In genomic region chr13:113050856-113051431, GRCh38 we compare ENCODE assay signal across 22 cellular contexts. TPM values are rescaled to one million over a fixed set of nuclear protein-coding genes. Genes with fewer than 3 reads are reported as not detected.
DNase-seq lines count a peak whose midpoint lies in the region; ATAC-seq and TF ChIP-seq lines count a peak whose summit lies in the region.
"Had no signal": no experiment of that assay in that cellular context is flagged by ENCODE, and none has a peak within 500 bp of the region (broad histone marks: within the 10 kb centered on the region; RNA-seq: fewer than 3 reads in every experiment).

No MANE protein-coding gene starts in this region.

- H3K27me3 ChIP-seq in NT2/D1 (ENCODE audit: insufficient read depth, insufficient read length) (no peaks in the 10 kb centered on the region), left ventricle myocardium inferior (ENCODE audit: low read depth) (peaks cover 10% of the 10 kb centered on the region), mesendoderm (ENCODE audit: insufficient read depth, low read length, poor library complexity) (no peaks in the 10 kb centered on the region)

- no peaks in the 10 kb centered on the region for H3K79me1 ChIP-seq in mesendoderm (ENCODE audit: low read length)

- peaks cover 2% of the 10 kb centered on the region for H3K4me1 Mint-ChIP-seq in endothelial cell (ENCODE audit: unreplicated experiment)
- H3K4me1 Mint-ChIP-seq: activated CD8-positive, alpha-beta memory T cell treated with anti-CD3 and anti-CD28 coated beads, Interleukin-2, amount 10 ng/mL, durations not matched to agents 7 days and 5 days; activated naive CD8-positive, alpha-beta T cell treated with anti-CD3 and anti-CD28 coated beads, Interleukin-2, amount 10 ng/mL, durations not matched to agents 7 days and 5 days; natural killer cell had no signal

- no peak for TF ChIP-seq CTCF in left ventricle myocardium inferior (IDR thresholded peaks at IDR 0.05; ENCODE audit: borderline replicate concordance)
- TF ChIP-seq CTCF in endothelial cell (IDR thresholded peaks at IDR 0.05; ENCODE audit: unreplicated experiment) = no peak
- TF ChIP-seq CTCF in foreskin fibroblast (IDR thresholded peaks at IDR 0.05; ENCODE audit: low read depth, low read length) = no peak

- no peaks in the 10 kb centered on the region for H3K79me2 ChIP-seq in mesendoderm (ENCODE audit: control insufficient read depth, insufficient read depth, low read length)

- H3K27ac ChIP-seq in left ventricle myocardium inferior (replicated peaks) (no peak overlapping the region), mesendoderm (ENCODE audit: low read depth, low read length) (no peak overlapping the region)
- H3K27ac ChIP-seq: RWPE1 had no signal

- H3K9ac ChIP-seq in ES-I3 (ENCODE audit: low read depth, low read length) (peak overlapping the region; percentile 48; the same call in 1 of the 2 replicates), NT2/D1 (ENCODE audit: insufficient read length, low read depth) (peak overlapping the region; percentile 32), mesendoderm (ENCODE audit: low read length) (peak overlapping the region; percentile 2)

- H3K18ac ChIP-seq in mesendoderm (ENCODE audit: low read length) = no peak overlapping the region

- H3K56ac ChIP-seq in mesendoderm (ENCODE audit: low read length) = peak overlapping the region; percentile 3

- H3K23ac ChIP-seq in mesendoderm (ENCODE audit: low read length) = no peak overlapping the region

- no peak overlapping the region for H3K4me3 ChIP-seq in NT2/D1 (ENCODE audit: insufficient read length, low read depth)
- peak overlapping the region; percentile 37 for H3K4me3 ChIP-seq in left ventricle myocardium inferior
- no peak overlapping the region for H3K4me3 ChIP-seq in mesendoderm (ENCODE audit: low read length)
- H3K4me3 ChIP-seq in foreskin fibroblast (ENCODE audit: low read depth in 1 of 2, low read length in 2 of 2) = no peak overlapping the region
- H3K4me3 ChIP-seq: GM12878, K562, smooth muscle cell had no signal

- WGBS in mesendoderm (ENCODE audit: extremely low coverage, insufficient coverage, low lambda C conversion rate) = no CpG with 5 or more reads among the region's 37 CpGs

- no peak overlapping the region for H4K5ac ChIP-seq in mesendoderm (ENCODE audit: low read length)

- peaks cover 11% of the 10 kb centered on the region for H3K27me3 Mint-ChIP-seq in endothelial cell (ENCODE audit: unreplicated experiment)
- H3K27me3 Mint-ChIP-seq: activated CD8-positive, alpha-beta memory T cell treated with anti-CD3 and anti-CD28 coated beads, Interleukin-2, amount 10 ng/mL, durations not matched to agents 7 days and 5 days; activated naive CD8-positive, alpha-beta T cell treated with anti-CD3 and anti-CD28 coated beads, Interleukin-2, amount 10 ng/mL, durations not matched to agents 7 days and 5 days; progenitor cell of endocrine pancreas had no signal

- H3K4me2 ChIP-seq in mesendoderm (ENCODE audit: low read length) = peak overlapping the region; percentile 21
- H3K4me2 ChIP-seq: smooth muscle cell had no signal

- no peak overlapping the region for H2BK15ac ChIP-seq in mesendoderm (replicated peaks; ENCODE audit: low read depth)

- H3K4me1 ChIP-seq in ES-I3 (ENCODE audit: insufficient read depth, low read length) = peaks cover 4% of the 10 kb centered on the region; the same call in 1 of the 2 replicates
- peaks cover 8% of the 10 kb centered on the region for H3K4me1 ChIP-seq in NT2/D1 (ENCODE audit: insufficient read depth, insufficient read length)
- H3K4me1 ChIP-seq in left ventricle myocardium inferior = peaks cover 48% of the 10 kb centered on the region
- H3K4me1 ChIP-seq in mesendoderm (ENCODE audit: control insufficient read depth, low read depth, low read length) = peaks cover 2% of the 10 kb centered on the region

- no peak overlapping the region for H4K8ac ChIP-seq in mesendoderm (ENCODE audit: low read depth, low read length)

- H3K9me3 Mint-ChIP-seq in endothelial cell (ENCODE audit: unreplicated experiment) = no peaks in the 10 kb centered on the region
- H3K9me3 Mint-ChIP-seq: activated naive CD8-positive, alpha-beta T cell treated with anti-CD3 and anti-CD28 coated beads, Interleukin-2, amount 10 ng/mL, durations not matched to agents 7 days and 5 days; activated T-helper 2 cell treated with anti-CD3 and anti-CD28 coated beads, Interferon-gamma antibody, Interleukin-2, Interleukin-4, amounts not matched to agents 10 μg/mL and 5 μg/mL and 100 μg/mL, durations not matched to agents 14 hours and 24 hours and 36 hours; natural killer cell had no signal

- H3K27ac Mint-ChIP-seq in endothelial cell (ENCODE audit: unreplicated experiment) = no peak overlapping the region
- H3K27ac Mint-ChIP-seq: activated CD8-positive, alpha-beta memory T cell treated with anti-CD3 and anti-CD28 coated beads, Interleukin-2, amount 10 ng/mL, durations not matched to agents 7 days and 5 days; activated naive CD8-positive, alpha-beta T cell treated with anti-CD3 and anti-CD28 coated beads, Interleukin-2, amount 10 ng/mL, durations not matched to agents 7 days and 5 days; activated T-helper 2 cell treated with anti-CD3 and anti-CD28 coated beads, Interferon-gamma antibody, Interleukin-2, Interleukin-4, amounts not matched to agents 10 μg/mL and 5 μg/mL and 100 μg/mL, durations not matched to agents 14 hours and 24 hours and 36 hours; natural killer cell; progenitor cell of endocrine pancreas had no signal

- no peak overlapping the region for H2AK5ac ChIP-seq in mesendoderm (ENCODE audit: low read length)

- H2BK5ac ChIP-seq in mesendoderm (ENCODE audit: low read length) = no peak overlapping the region

- no peak for ATAC-seq in HG03432 (IDR thresholded peaks at IDR 0.05; ENCODE audit: unreplicated experiment)
- ATAC-seq: activated CD8-positive, alpha-beta memory T cell treated with anti-CD3 and anti-CD28 coated beads, Interleukin-2, amount 10 ng/mL, durations not matched to agents 7 days and 5 days; GM12878; K562; natural killer cell had no signal

- intact Hi-C loops in left ventricle myocardium inferior (cut with micrococcal nuclease) = loop anchor here (5.0 kb wide), 1 partner anchor 294 kb away; no protein-coding TSS in a partner anchor

- H3K9me3 ChIP-seq in ES-I3 (ENCODE audit: control insufficient read depth, insufficient read depth, low read length) = no peaks in the 10 kb centered on the region
- no peaks in the 10 kb centered on the region for H3K9me3 ChIP-seq in NT2/D1 (ENCODE audit: insufficient read depth, low read length)
- no peaks in the 10 kb centered on the region for H3K9me3 ChIP-seq in left ventricle myocardium inferior (replicated peaks)

- H3K36me3 ChIP-seq in ES-I3 (ENCODE audit: insufficient read depth, low read length) = peaks cover 3% of the 10 kb centered on the region; the same call in 1 of the 2 replicates
- H3K36me3 ChIP-seq in NT2/D1 (ENCODE audit: insufficient read depth, insufficient read length, low read length) = no peaks in the 10 kb centered on the region
- H3K36me3 ChIP-seq in left ventricle myocardium inferior = peaks cover 20% of the 10 kb centered on the region
- no peaks in the 10 kb centered on the region for H3K36me3 ChIP-seq in mesendoderm (ENCODE audit: control insufficient read depth, insufficient read depth, low read length)

- no peak overlapping the region for H2BK120ac ChIP-seq in mesendoderm (ENCODE audit: low read depth, low read length)

- no peak for DNase-seq in NT2/D1 (ENCODE audit: low read depth, low spot score)
- no peak for DNase-seq in left ventricle myocardium inferior
- peak; percentile 16 for DNase-seq in mesendoderm
- no peak for DNase-seq in endothelial cell (ENCODE audit: low spot score)
- no peak for DNase-seq in foreskin fibroblast
- no peak for DNase-seq in DMS153 treated with DMSO at 0.1 percent for 48 hours (lab: John Stamatoyannopoulos, UW; ENCODE audit: unreplicated experiment)
- DNase-seq: activated CD4-positive, alpha-beta T cell treated with anti-CD3 and anti-CD28 coated beads for 4 hours; activated CD8-positive, alpha-beta memory T cell treated with anti-CD3 and anti-CD28 coated beads, Interleukin-2, amount 10 ng/mL, durations not matched to agents 7 days and 5 days; activated naive CD8-positive, alpha-beta T cell treated with anti-CD3 and anti-CD28 coated beads, Interleukin-2, amount 10 ng/mL, durations not matched to agents 7 days and 5 days; C1 segment of cervical spinal cord; natural killer cell; NCI-H1930; NCI-H446; stimulated activated CD4-positive, alpha-beta T cell treated with anti-CD3 and anti-CD28 coated beads, Interleukin-4, amount 100 ng/mL, for 24 hours had no signal

- H3K4ac ChIP-seq in mesendoderm (ENCODE audit: low read depth, low read length) = no peak overlapping the region

- no peak overlapping the region for H3K4me3 Mint-ChIP-seq in endothelial cell (ENCODE audit: unreplicated experiment)
- H3K4me3 Mint-ChIP-seq: activated CD8-positive, alpha-beta memory T cell treated with anti-CD3 and anti-CD28 coated beads, Interleukin-2, amount 10 ng/mL, durations not matched to agents 7 days and 5 days; activated naive CD8-positive, alpha-beta T cell treated with anti-CD3 and anti-CD28 coated beads, Interleukin-2, amount 10 ng/mL, durations not matched to agents 7 days and 5 days; natural killer cell had no signal

- H3K36me3 Mint-ChIP-seq in endothelial cell (ENCODE audit: low read depth, unreplicated experiment) = peaks cover 4% of the 10 kb centered on the region
- H3K36me3 Mint-ChIP-seq: activated CD8-positive, alpha-beta memory T cell treated with anti-CD3 and anti-CD28 coated beads, Interleukin-2, amount 10 ng/mL, durations not matched to agents 7 days and 5 days; activated naive CD8-positive, alpha-beta T cell treated with anti-CD3 and anti-CD28 coated beads, Interleukin-2, amount 10 ng/mL, durations not matched to agents 7 days and 5 days; natural killer cell had no signal

RNA-seq across cellular contexts. Expression of gene F7, which starts 54.6 kb away (rescaled TPM):
- not detected for total RNA-seq in left ventricle myocardium inferior
- 0.20 TPM for polyA plus RNA-seq in mesendoderm (2013, experiment 1 of 2)
- 0.18 TPM for polyA plus RNA-seq in mesendoderm (2013, experiment 2 of 2)
- not detected for total RNA-seq in endothelial cell (ENCODE audit: unreplicated experiment)
- total RNA-seq: activated CD8-positive, alpha-beta memory T cell treated with anti-CD3 and anti-CD28 coated beads, Interleukin-2, amount 10 ng/mL, durations not matched to agents 7 days and 5 days; activated T-helper 2 cell treated with anti-CD3 and anti-CD28 coated beads, Interferon-gamma antibody, Interleukin-2, Interleukin-4, amounts not matched to agents 10 μg/mL and 5 μg/mL and 100 μg/mL, durations not matched to agents 14 hours and 24 hours and 36 hours; GM12878; K562 had no signal
- polyA plus RNA-seq: GM12878, K562 had no signal
